ENCODE assay signal across 7 cellular contexts in genomic region chr14:34556497-34556826, GRCh38. TPM values are rescaled to one million over a fixed set of nuclear protein-coding genes. Genes with fewer than 3 reads are reported as not detected.
DNase-seq lines count a peak whose midpoint lies in the region; ATAC-seq, FAIRE-seq and TF ChIP-seq lines count a peak whose summit lies in the region.
"Not testable (repeated sequence)": the region's sequence is repeated elsewhere in the genome, so short reads cannot be mapped to it uniquely, and the experiment has no call there.

No MANE protein-coding gene starts in this region.

- H3K9ac ChIP-seq in GM12878 (ENCODE audit: control insufficient read depth, insufficient read depth, low read length): not testable (repeated sequence)

- H3K4me3 ChIP-seq in GM12878: not testable (repeated sequence)

- H3K9me3 ChIP-seq in GM12878 (replicated peaks; ENCODE audit: control insufficient read depth, insufficient read depth, low read length): not testable (repeated sequence)

- not testable (repeated sequence) for H2AFZ ChIP-seq in GM12878 (ENCODE audit: control insufficient read depth, low read depth, low read length)

- not testable (repeated sequence) for TF ChIP-seq POLR2A in GM12878 (IDR thresholded peaks at IDR 0.05; ENCODE audit: low read depth, low read length)

- peak; percentile 30 for ATAC-seq in GM18873 (IDR thresholded peaks at IDR 0.05; ENCODE audit: low FRiP score, unreplicated experiment)
- ATAC-seq in GM21381 (IDR thresholded peaks at IDR 0.05; ENCODE audit: unreplicated experiment): peak; percentile 60
- peak; percentile 57 for ATAC-seq in HG02678 (IDR thresholded peaks at IDR 0.05; ENCODE audit: unreplicated experiment)
- ATAC-seq in HG03103 (IDR thresholded peaks at IDR 0.05; ENCODE audit: low read depth, unreplicated experiment): peak; percentile 44
- peak; percentile 19 for ATAC-seq in HG03575 (IDR thresholded peaks at IDR 0.05; ENCODE audit: extremely low read depth, insufficient number of reproducible peaks, low FRiP score, unreplicated experiment)
- peak; percentile 70 for ATAC-seq in GM12878
- ATAC-seq in memory B cell (ENCODE audit: low read depth): peak; percentile 57

- H4K20me1 ChIP-seq in GM12878 (ENCODE audit: control insufficient read depth, insufficient read depth): not testable (repeated sequence)

- not testable (repeated sequence) for H3K4me1 Mint-ChIP-seq in memory B cell

- H3K79me2 ChIP-seq in GM12878 (ENCODE audit: control insufficient read depth, insufficient read depth, low read length): not testable (repeated sequence)

- in situ Hi-C loops in GM12878 (cut with MboI): not testable (repeated sequence)

- H3K27me3 Mint-ChIP-seq in memory B cell: not testable (repeated sequence)

- H3K4me3 Mint-ChIP-seq in memory B cell: not testable (repeated sequence)

- not testable (repeated sequence) for TF ChIP-seq EP300 in GM12878 (IDR thresholded peaks at IDR 0.05; ENCODE audit: borderline replicate concordance in 1 of 2, control insufficient read depth in 1 of 2, low read depth in 2 of 2, low read length in 2 of 2)

- not testable (repeated sequence) for H3K9me3 Mint-ChIP-seq in memory B cell

- no CpG with 5 or more reads among the region's 35 CpGs for WGBS in GM12878 (ENCODE audit: insufficient coverage, insufficient replicate concordance, low lambda C conversion rate, missing lambda C conversion rate)

- not testable (repeated sequence) for H3K4me1 ChIP-seq in GM12878 (ENCODE audit: control insufficient read depth, insufficient read depth, low read length)

- not testable (repeated sequence) for H3K36me3 ChIP-seq in GM12878 (ENCODE audit: control insufficient read depth in 2 of 2, insufficient read depth in 2 of 2, low read length in 1 of 2)

- not testable (repeated sequence) for TF ChIP-seq RAD21 in GM12878 (IDR thresholded peaks at IDR 0.05; ENCODE audit: insufficient read depth, low read depth, low read length)

- BruUV-seq in GM12878 (replicated peaks; lab: Mats Ljungman, UMichigan): not testable (repeated sequence)

- TF ChIP-seq CTCF in GM12878 (IDR thresholded peaks at IDR 0.05 in 2 of 3, conservative IDR thresholded peaks at IDR 0.05 in 1 of 3; ENCODE audit: control insufficient read depth in 2 of 3, extremely low read depth in 1 of 3, insufficient read depth in 1 of 3, low read depth in 3 of 3, low read length in 3 of 3): not testable (repeated sequence)

- POLR2A ChIA-PET in GM12878 (lab: Charles Lee): not testable (repeated sequence)

- not testable (repeated sequence) for H3K27ac ChIP-seq in GM12878 (ENCODE audit: control insufficient read depth, insufficient read depth)

- H3K4me2 ChIP-seq in GM12878 (ENCODE audit: control insufficient read depth, insufficient read depth): not testable (repeated sequence)

- FAIRE-seq in GM12878 (lab: Jason Lieb, UNC): not testable (repeated sequence)

- CTCF ChIA-PET in GM12878 (lab: Yijun Ruan, JAX): not testable (repeated sequence)

- SMC1A ChIA-PET in GM12878 (lab: Charles Lee; ENCODE audit: uncharacterized antibody, unreplicated experiment): not testable (repeated sequence)

- not testable (repeated sequence) for H3K27me3 ChIP-seq in GM12878 (replicated peaks in 1 of 2; ENCODE audit: control insufficient read depth in 2 of 2, insufficient read depth in 2 of 2, low read length in 1 of 2)

- RAD21 ChIA-PET in GM12878 (lab: Charles Lee; ENCODE audit: unreplicated experiment): not testable (repeated sequence)

- DNase-seq in GM12878 (ENCODE audit: low read depth, low spot score); memory B cell (ENCODE audit: low spot score in 2 of 2): not testable (repeated sequence)

- intact Hi-C loops in GM12878 (cut with micrococcal nuclease; ENCODE audit: unreplicated experiment): not testable (repeated sequence)

- H3K36me3 Mint-ChIP-seq in memory B cell: not testable (repeated sequence)

- H3K27ac Mint-ChIP-seq in memory B cell: not testable (repeated sequence)

RNA-seq across cellular contexts. Expression of gene EAPP, which starts 17.0 kb away (rescaled TPM):
- 29.6 and 31.3 TPM in 2 replicates for total RNA-seq in GM12878 (2013; cell fraction: nucleolus; rRNA removed)
- total RNA-seq in GM12878 (2014; rRNA removed) (29.5 and 39.5 TPM in 2 replicates), GM12878 (2014; rRNA removed; fragmentation: Illumina TruSeq; extraction: Trizol) (39.2 and 44.5 TPM in 2 replicates), GM12878 (2021) (23.5 and 25.0 TPM in 2 replicates)
- 28.2 TPM for polyA plus RNA-seq in GM12878 (2011; ENCODE audit: low read depth)
- polyA plus RNA-seq in GM12878 (2011; rRNA removed) (43.5 and 58.0 TPM in 2 replicates), GM12878 (2014; fragmentation: Illumina TruSeq; extraction: Trizol) (48.9 and 58.2 TPM in 2 replicates), GM12878 (2014; fragmentation: Nextera tagmentation; extraction: Ambion mirVana) (10 to 100 TPM; 84.9 to 94.6 TPM), GM12878 (2014; rRNA removed) (31.4 and 32.0 TPM in 2 replicates), GM12878 (2016; fragmentation: Nextera tagmentation; extraction: Ambion mirVana) (10 to 100 TPM; 45.0 to 49.3 TPM)
- polyA plus RNA-seq in GM12878 (2011; cell fraction: cytosol; rRNA removed): 14.7 and 17.5 TPM in 2 replicates
- 18.8 and 19.4 TPM in 2 replicates for polyA plus RNA-seq in GM12878 (2011; cell fraction: nucleus; rRNA removed)
- 30.8 and 33.4 TPM in 2 replicates for polyA plus RNA-seq in GM12878 (2012)
- 13.7 and 20.7 TPM in 2 replicates for polyA minus RNA-seq in GM12878 (2011; rRNA and poly(A)+ RNA removed)
- polyA minus RNA-seq in GM12878 (2011; cell fraction: cytosol; rRNA and poly(A)+ RNA removed): 9.6 and 11.3 TPM in 2 replicates
- polyA minus RNA-seq in GM12878 (2011; cell fraction: nucleus; rRNA and poly(A)+ RNA removed): 9.9 and 15.5 TPM in 2 replicates

Comparison
In these comparisons a context has a peak if more than half of its experiments do, and no peak if none do; other contexts are left out.
1. ATAC-seq: peak in every context shown above with its lines; median percentile 70 in GM12878; 60 in GM21381; 57 in HG02678; 57 in memory B cell; 44 in HG03103; 30 in GM18873; 19 in HG03575.